ENCODE assay signal across 3 cellular contexts in genomic region chr16:65353183-65353582, GRCh38.
"Had no signal": no experiment of that assay in that cellular context is flagged by ENCODE, and none has a peak within 500 bp of the region (broad histone marks: within the 10 kb centered on the region; RNA-seq: fewer than 3 reads in every experiment).

No MANE protein-coding gene starts in this region.

- DNase-seq: GDM1, GF-D8 had no signal

- H3K4me3 ChIP-seq: GM12878 had no signal
